In genomic region chr22:22761963-22762772, GRCh38 we compare ENCODE assay signal across 15 cellular contexts.
"Had no signal": no experiment of that assay in that cellular context is flagged by ENCODE, and none has a peak within 500 bp of the region (broad histone marks: within the 10 kb centered on the region; RNA-seq: fewer than 3 reads in every experiment).

No MANE protein-coding gene starts in this region.

- H3K27ac Mint-ChIP-seq: activated naive CD8-positive, alpha-beta T cell had no signal

- H3K4me3 ChIP-seq: thoracic aorta had no signal

- H3K36me3 Mint-ChIP-seq: activated naive CD8-positive, alpha-beta T cell had no signal

- H3K27ac ChIP-seq: foreskin keratinocyte, thoracic aorta had no signal

- DNase-seq: activated CD4-positive, alpha-beta T cell treated with anti-CD3 and anti-CD28 coated beads, Interleukin-2, amount 50 U/mL, for 4 hours; activated effector memory CD4-positive, alpha-beta T cell treated with anti-CD3 and anti-CD28 coated beads, Interleukin-2, amount 50 U/mL, for 16 hours; activated T-cell treated with anti-CD3 and anti-CD28 coated beads, Interleukin-2, amount 50 U/mL, for 48 hours; amniotic stem cell; caudate nucleus; cortex of kidney; effector CD8-positive, alpha-beta T cell; foreskin keratinocyte; glutamatergic neuron; hypothalamus; stimulated activated CD4-positive, alpha-beta T cell treated with anti-CD3 and anti-CD28 coated beads, Interleukin-1b, Interleukin-23, amount 100 ng/mL, for 48 hours; T-helper 2 cell had no signal

- H3K36me3 ChIP-seq: thoracic aorta had no signal

- H3K27me3 Mint-ChIP-seq: activated naive CD8-positive, alpha-beta T cell had no signal

- H3K4me1 ChIP-seq: foreskin keratinocyte had no signal

- H3K9me3 ChIP-seq: thoracic aorta had no signal

- ATAC-seq: activated CD4-positive, CD25-positive, alpha-beta regulatory T cell treated with anti-CD3 and anti-CD28 coated beads, Interleukin-2, amount 50 U/mL, for 24 hours; foreskin keratinocyte had no signal

- H3K4me3 Mint-ChIP-seq: activated naive CD8-positive, alpha-beta T cell had no signal
